In the genomic region with DNA sequence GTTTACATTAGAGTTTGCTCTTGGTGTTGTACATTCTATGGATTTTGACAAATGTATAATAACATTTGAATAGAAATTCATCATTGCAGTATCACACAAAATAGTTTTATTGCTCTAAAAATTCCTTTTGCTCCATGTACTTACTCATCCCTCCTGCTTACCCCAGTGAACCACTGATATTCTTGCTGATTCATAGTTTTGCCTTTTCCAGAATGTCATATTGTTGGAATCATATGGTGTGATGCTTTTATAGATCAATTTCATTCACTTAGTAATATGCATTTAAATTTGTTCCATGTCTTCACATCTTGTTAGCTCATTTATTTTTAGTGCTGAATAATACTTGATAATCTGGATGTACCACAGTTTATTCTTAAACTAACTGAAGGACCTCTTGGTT, we compare ENCODE assay signal across 15 cellular contexts.
DNase-seq lines count a peak whose midpoint lies in the region; ATAC-seq and TF ChIP-seq lines count a peak whose summit lies in the region.
"Had no signal": no experiment of that assay in that cellular context is flagged by ENCODE, and none has a peak within 500 bp of the region (broad histone marks: within the 10 kb centered on the region; RNA-seq: fewer than 3 reads in every experiment).

No MANE protein-coding gene starts in this region.

- TF ChIP-seq POLR2A in GM18505 (IDR thresholded peaks at IDR 0.05; ENCODE audit: borderline replicate concordance, extremely low read depth, insufficient read depth, insufficient read length) (no peak), lower leg skin (IDR thresholded peaks at IDR 0.05) (no peak)

- intact Hi-C loops in Caco-2 (cut with micrococcal nuclease; ENCODE audit: unreplicated experiment) = loop anchor here (10.0 kb wide), 1 partner anchor 124 kb away; no protein-coding TSS in a partner anchor
- intact Hi-C loops in lower leg skin (cut with DNase I; ENCODE audit: low total_unique reads) = no loop called here

- H3K9me3 Mint-ChIP-seq in type B pancreatic cell (no peaks in the 10 kb centered on the region), Caco-2 (ENCODE audit: unreplicated experiment) (no peaks in the 10 kb centered on the region)

- POLR2A ChIA-PET in Caco-2 (lab: Charles Lee) = no interaction called here

- BruUV-seq in Caco-2 (replicated peaks; lab: Mats Ljungman, UMichigan) = no TSS peak

- H3K27me3 Mint-ChIP-seq in type B pancreatic cell (no peaks in the 10 kb centered on the region), Caco-2 (ENCODE audit: insufficient read depth, unreplicated experiment) (no peaks in the 10 kb centered on the region)
- H3K27me3 Mint-ChIP-seq: CD4-positive, alpha-beta T cell had no signal

- no peak overlapping the region for H3K4me3 Mint-ChIP-seq in type B pancreatic cell
- H3K4me3 Mint-ChIP-seq in Caco-2 (ENCODE audit: unreplicated experiment) = no peak overlapping the region
- H3K4me3 Mint-ChIP-seq: CD4-positive, alpha-beta T cell had no signal

- ATAC-seq in GM18505 (IDR thresholded peaks at IDR 0.05; ENCODE audit: unreplicated experiment) = no peak

- H3K27ac Mint-ChIP-seq in type B pancreatic cell = no peak overlapping the region
- no peak overlapping the region for H3K27ac Mint-ChIP-seq in Caco-2 (ENCODE audit: unreplicated experiment)
- H3K27ac Mint-ChIP-seq: CD4-positive, alpha-beta T cell had no signal

- H3K4me1 Mint-ChIP-seq in type B pancreatic cell (ENCODE audit: unreplicated experiment) (no peaks in the 10 kb centered on the region), Caco-2 (ENCODE audit: low read depth, unreplicated experiment) (no peaks in the 10 kb centered on the region)

- H3K4me1 ChIP-seq in Caco-2 = no peaks in the 10 kb centered on the region
- H3K4me1 ChIP-seq: HAP-1 had no signal

- CTCF ChIA-PET in Caco-2 (lab: Charles Lee) = no interaction called here

- no peaks in the 10 kb centered on the region for H3K27me3 ChIP-seq in Caco-2 (replicated peaks; ENCODE audit: control insufficient read depth, insufficient read depth, low read length)

- peak; percentile 40 for DNase-seq in ELR (ENCODE audit: low read depth)
- DNase-seq in HS-5 (ENCODE audit: low read depth) = peak; percentile 51
- DNase-seq in iris pigment epithelial cell (ENCODE audit: low read depth) = peak; percentile 10
- DNase-seq in type B pancreatic cell (ENCODE audit: extremely low spot score, unreplicated experiment) = no peak
- no peak for DNase-seq in Caco-2
- no peak for DNase-seq in lower leg skin (ENCODE audit: low spot score in 2 of 2)
- DNase-seq: ACHN; AML-193; CD4-positive, alpha-beta T cell; DMS153; DMS79 treated with DMSO at 0.1 percent for 48 hours; GM23248; KG1 had no signal

- H3K36me3 ChIP-seq in Caco-2 (ENCODE audit: control insufficient read depth, insufficient read depth, low read length) = no peaks in the 10 kb centered on the region
- H3K36me3 ChIP-seq: HAP-1 had no signal

- H3K36me3 Mint-ChIP-seq in type B pancreatic cell (no peaks in the 10 kb centered on the region), Caco-2 (ENCODE audit: insufficient read depth, unreplicated experiment) (no peaks in the 10 kb centered on the region)

- no peak for TF ChIP-seq CTCF in type B pancreatic cell (conservative IDR thresholded peaks at IDR 0.05)
- TF ChIP-seq CTCF in Caco-2 (IDR thresholded peaks at IDR 0.05; ENCODE audit: insufficient read depth in 1 of 2, low read depth in 1 of 2, low read length in 1 of 2, severe bottlenecking in 1 of 2, unreplicated experiment in 1 of 2) = no peak
- TF ChIP-seq CTCF in lower leg skin (IDR thresholded peaks at IDR 0.05) = no peak

- H3K4me3 ChIP-seq in Caco-2 (ENCODE audit: low read depth, low read length) = no peak overlapping the region
- H3K4me3 ChIP-seq in lower leg skin (ENCODE audit: low read depth, poor library complexity, severe bottlenecking) = no peak overlapping the region
- H3K4me3 ChIP-seq: GM23248, HAP-1 had no signal

- H3K9me3 ChIP-seq in Caco-2 = no peaks in the 10 kb centered on the region
- H3K9me3 ChIP-seq: HAP-1 had no signal

Comparison
In these comparisons a context has a peak if more than half of its experiments do, and no peak if none do; other contexts are left out.
1. DNase-seq: peak in ELR (single experiment), HS-5 (single experiment) and iris pigment epithelial cell (single experiment); none in type B pancreatic cell (single experiment), Caco-2 (0 of 2) and lower leg skin (0 of 2).